ENCODE assay signal across 8 cellular contexts in the genomic region with DNA sequence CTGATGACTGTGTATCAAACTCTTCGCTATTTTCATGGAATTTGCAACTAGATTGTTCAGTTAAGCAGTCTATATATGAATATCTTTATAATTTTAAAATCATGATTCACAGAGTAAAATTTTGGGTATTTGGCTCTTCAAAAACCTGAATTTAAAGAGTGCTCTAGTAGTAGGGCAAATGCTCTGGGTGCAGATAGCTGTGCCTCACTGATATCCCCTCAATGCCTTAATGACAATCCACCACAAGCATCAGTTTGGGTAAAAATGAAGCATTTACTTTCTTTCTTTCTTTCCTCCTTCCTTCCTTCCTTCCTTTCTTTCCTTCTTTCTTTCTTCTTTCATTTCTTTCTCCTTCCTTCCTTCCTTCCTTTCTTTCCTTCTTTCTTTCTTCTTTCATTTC.
"Had no signal": no experiment of that assay in that cellular context is flagged by ENCODE, and none has a peak within 500 bp of the region (broad histone marks: within the 10 kb centered on the region; RNA-seq: fewer than 3 reads in every experiment).

No MANE protein-coding gene starts in this region.

- H3K4me3 Mint-ChIP-seq: IgD-negative memory B cell had no signal

- H3K4me2 ChIP-seq: KMS-11 had no signal

- H3K9ac ChIP-seq: KMS-11 had no signal

- ATAC-seq: HepG2 had no signal

- H3K36me3 Mint-ChIP-seq: IgD-negative memory B cell had no signal

- FAIRE-seq: HepG2, HTR-8/SVneo had no signal

- DNase-seq: IMR-90, KBM-7, KG1 had no signal

- H3K27ac Mint-ChIP-seq: IgD-negative memory B cell had no signal

- H3K27ac ChIP-seq: HL-60, KMS-11 had no signal
